Comparison of ENCODE assay signal across 1 cellular context in the genomic region with DNA sequence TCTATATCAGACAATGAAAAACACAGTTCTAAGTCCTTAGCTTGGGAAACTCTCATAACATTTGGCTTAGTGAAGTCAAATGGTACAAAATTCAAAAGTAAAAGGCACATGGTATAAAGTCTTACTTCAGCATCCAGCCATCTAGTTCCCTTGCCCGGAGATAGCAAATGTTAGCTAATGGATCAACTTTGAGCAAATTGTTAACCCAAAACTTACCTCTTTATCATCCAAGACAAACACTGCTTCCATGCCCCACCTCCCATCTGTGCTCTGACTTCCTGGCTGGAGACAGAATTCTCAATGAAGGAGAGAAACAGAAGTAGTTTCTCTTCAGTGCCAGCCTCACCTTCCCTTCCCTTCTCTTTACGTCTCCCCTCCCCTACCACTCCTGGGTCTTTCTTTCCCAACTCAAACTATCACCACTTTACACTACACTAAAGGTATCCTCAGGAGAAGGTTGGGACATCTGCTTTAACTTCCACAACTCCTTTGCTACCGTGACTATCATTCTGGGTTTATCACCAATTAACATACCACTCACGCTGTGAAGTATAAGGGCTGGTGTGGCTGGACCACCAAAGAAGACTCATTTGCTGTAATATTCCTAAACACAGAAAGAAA.
A peak's percentile ranks its signal among the peaks of the same experiment; 100 is the strongest.
TF ChIP-seq lines count a peak whose summit lies in the region.

No MANE protein-coding gene starts in this region.

TF ChIP-seq in HepG2, 621 proteins besides CTCF, POLR2A, EP300 and RAD21 (continued from another document):
- TF ChIP-seq, protein P1, sequence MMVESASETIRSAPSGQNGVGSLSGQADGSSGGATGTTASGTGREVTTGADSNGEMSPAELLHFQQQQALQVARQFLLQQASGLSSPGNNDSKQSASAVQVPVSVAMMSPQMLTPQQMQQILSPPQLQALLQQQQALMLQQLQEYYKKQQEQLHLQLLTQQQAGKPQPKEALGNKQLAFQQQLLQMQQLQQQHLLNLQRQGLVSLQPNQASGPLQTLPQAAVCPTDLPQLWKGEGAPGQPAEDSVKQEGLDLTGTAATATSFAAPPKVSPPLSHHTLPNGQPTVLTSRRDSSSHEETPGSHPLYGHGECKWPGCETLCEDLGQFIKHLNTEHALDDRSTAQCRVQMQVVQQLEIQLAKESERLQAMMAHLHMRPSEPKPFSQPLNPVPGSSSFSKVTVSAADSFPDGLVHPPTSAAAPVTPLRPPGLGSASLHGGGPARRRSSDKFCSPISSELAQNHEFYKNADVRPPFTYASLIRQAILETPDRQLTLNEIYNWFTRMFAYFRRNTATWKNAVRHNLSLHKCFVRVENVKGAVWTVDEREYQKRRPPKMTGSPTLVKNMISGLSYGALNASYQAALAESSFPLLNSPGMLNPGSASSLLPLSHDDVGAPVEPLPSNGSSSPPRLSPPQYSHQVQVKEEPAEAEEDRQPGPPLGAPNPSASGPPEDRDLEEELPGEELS (CRISPR knock-in tag; IDR thresholded peaks at IDR 0.05) = peak; percentile 25; the same call in 1 of the 2 replicates
- peak; percentile 40 for TF ChIP-seq MED8 (CRISPR knock-in tag; IDR thresholded peaks at IDR 0.05; ENCODE audit: insufficient replicate concordance)
- TF ChIP-seq ZMYM3 (CRISPR knock-in tag; IDR thresholded peaks at IDR 0.05) = no peak
- TF ChIP-seq JUND (CRISPR knock-in tag; IDR thresholded peaks at IDR 0.05) = no peak
- no peak for TF ChIP-seq BORCS8-MEF2B (CRISPR knock-in tag; IDR thresholded peaks at IDR 0.05)
- peak; percentile 32; the same call in 1 of the 2 replicates for TF ChIP-seq HNF4A (CRISPR knock-in tag; IDR thresholded peaks at IDR 0.05)
- TF ChIP-seq, protein P2, sequence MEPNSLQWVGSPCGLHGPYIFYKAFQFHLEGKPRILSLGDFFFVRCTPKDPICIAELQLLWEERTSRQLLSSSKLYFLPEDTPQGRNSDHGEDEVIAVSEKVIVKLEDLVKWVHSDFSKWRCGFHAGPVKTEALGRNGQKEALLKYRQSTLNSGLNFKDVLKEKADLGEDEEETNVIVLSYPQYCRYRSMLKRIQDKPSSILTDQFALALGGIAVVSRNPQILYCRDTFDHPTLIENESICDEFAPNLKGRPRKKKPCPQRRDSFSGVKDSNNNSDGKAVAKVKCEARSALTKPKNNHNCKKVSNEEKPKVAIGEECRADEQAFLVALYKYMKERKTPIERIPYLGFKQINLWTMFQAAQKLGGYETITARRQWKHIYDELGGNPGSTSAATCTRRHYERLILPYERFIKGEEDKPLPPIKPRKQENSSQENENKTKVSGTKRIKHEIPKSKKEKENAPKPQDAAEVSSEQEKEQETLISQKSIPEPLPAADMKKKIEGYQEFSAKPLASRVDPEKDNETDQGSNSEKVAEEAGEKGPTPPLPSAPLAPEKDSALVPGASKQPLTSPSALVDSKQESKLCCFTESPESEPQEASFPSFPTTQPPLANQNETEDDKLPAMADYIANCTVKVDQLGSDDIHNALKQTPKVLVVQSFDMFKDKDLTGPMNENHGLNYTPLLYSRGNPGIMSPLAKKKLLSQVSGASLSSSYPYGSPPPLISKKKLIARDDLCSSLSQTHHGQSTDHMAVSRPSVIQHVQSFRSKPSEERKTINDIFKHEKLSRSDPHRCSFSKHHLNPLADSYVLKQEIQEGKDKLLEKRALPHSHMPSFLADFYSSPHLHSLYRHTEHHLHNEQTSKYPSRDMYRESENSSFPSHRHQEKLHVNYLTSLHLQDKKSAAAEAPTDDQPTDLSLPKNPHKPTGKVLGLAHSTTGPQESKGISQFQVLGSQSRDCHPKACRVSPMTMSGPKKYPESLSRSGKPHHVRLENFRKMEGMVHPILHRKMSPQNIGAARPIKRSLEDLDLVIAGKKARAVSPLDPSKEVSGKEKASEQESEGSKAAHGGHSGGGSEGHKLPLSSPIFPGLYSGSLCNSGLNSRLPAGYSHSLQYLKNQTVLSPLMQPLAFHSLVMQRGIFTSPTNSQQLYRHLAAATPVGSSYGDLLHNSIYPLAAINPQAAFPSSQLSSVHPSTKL (CRISPR knock-in tag; IDR thresholded peaks at IDR 0.05) = peak; percentile 34
- 0 out of 2 replicates have a peak, but pooled peaks have one; percentile 32 for TF ChIP-seq FOXA3 (CRISPR knock-in tag; IDR thresholded peaks at IDR 0.05)
- no peak for TF ChIP-seq ATRX (CRISPR knock-in tag; IDR thresholded peaks at IDR 0.05; ENCODE audit: borderline replicate concordance)
TF ChIP-seq in HepG2: peak in this region for 30.
